Comparison of ENCODE assay signal across 22 cellular contexts in genomic region chr22:24518774-24519485, GRCh38. TPM values are rescaled to one million over a fixed set of nuclear protein-coding genes. Genes with fewer than 3 reads are reported as not detected.
A peak's percentile ranks its signal among the peaks of the same experiment; 100 is the strongest.
DNase-seq lines count a peak whose midpoint lies in the region; ATAC-seq and TF ChIP-seq lines count a peak whose summit lies in the region.
"Had no signal": no experiment of that assay in that cellular context is flagged by ENCODE, and none has a peak within 500 bp of the region (broad histone marks: within the 10 kb centered on the region; RNA-seq: fewer than 3 reads in every experiment).

No MANE protein-coding gene starts in this region.

- no peaks in the 10 kb centered on the region for H3K9me1 ChIP-seq in IMR-90 (ENCODE audit: insufficient read depth, low read length)

- no peak overlapping the region for H2AFZ ChIP-seq in IMR-90 (replicated peaks; ENCODE audit: low read length, poor library complexity)
- no peak overlapping the region for H2AFZ ChIP-seq in MM.1S (ENCODE audit: low read length)
- H2AFZ ChIP-seq: GM23248, PC-9 had no signal

- H3K56ac ChIP-seq in IMR-90 (ENCODE audit: extremely low read depth, insufficient read depth, low read length): no peak overlapping the region

- CTCF ChIA-PET in IMR-90 (lab: Yijun Ruan, JAX): no interaction called here

- H4K20me1 ChIP-seq in IMR-90 (ENCODE audit: insufficient read depth, low read length) (no peaks in the 10 kb centered on the region), MM.1S (ENCODE audit: insufficient read depth, low read length) (no peaks in the 10 kb centered on the region)

- no peak overlapping the region for H4K91ac ChIP-seq in IMR-90 (ENCODE audit: insufficient read depth, low read depth, low read length)

- H3K9ac ChIP-seq in IMR-90 (ENCODE audit: low read depth, low read length) (no peak overlapping the region), MM.1S (ENCODE audit: low read length) (no peak overlapping the region)
- H3K9ac ChIP-seq: GM23248 had no signal

- no peaks in the 10 kb centered on the region for H3K36me3 Mint-ChIP-seq in stimulated activated naive B cell treated with anti-CD40 and anti-IgM and Interleukin-4, amounts not matched to agents 10 μg/mL and 1 μg/mL and 100 μg/mL, for 72 hours
- H3K36me3 Mint-ChIP-seq in immature natural killer cell: no peaks in the 10 kb centered on the region
- H3K36me3 Mint-ChIP-seq: CD8-positive, alpha-beta T cell had no signal

- H3K4ac ChIP-seq in IMR-90 (ENCODE audit: low read depth, low read length): no peak overlapping the region

- H3K9me3 ChIP-seq in left ventricle myocardium inferior (replicated peaks) (no peaks in the 10 kb centered on the region), right cardiac atrium (ENCODE audit: control insufficient read depth, low read length) (no peaks in the 10 kb centered on the region), IMR-90 (ENCODE audit: control insufficient read depth, insufficient read depth, low read length) (no peaks in the 10 kb centered on the region), MM.1S (replicated peaks; ENCODE audit: insufficient read depth, low read length) (no peaks in the 10 kb centered on the region)
- H3K9me3 ChIP-seq: Caco-2 had no signal

- H3K27me3 ChIP-seq in left ventricle myocardium inferior (ENCODE audit: low read depth) (no peaks in the 10 kb centered on the region), right cardiac atrium (ENCODE audit: control insufficient read depth, insufficient read depth) (no peaks in the 10 kb centered on the region), IMR-90 (ENCODE audit: control insufficient read depth, insufficient read depth, low read length) (peaks cover 6% of the 10 kb centered on the region), MM.1S (replicated peaks; ENCODE audit: insufficient read depth, low read length) (no peaks in the 10 kb centered on the region)

- DNase-seq in left ventricle myocardium inferior (no peak), right cardiac atrium (no peak), IMR-90 (no peak), head of caudate nucleus (peak in 35 of 42 donors; percentile 23 to 85 (median 50)), MM.1S (no peak), immature natural killer cell (no peak)
- DNase-seq in stimulated activated naive B cell treated with anti-CD40 and anti-IgM and Interleukin-4, amounts not matched to agents 10 μg/mL and 1 μg/mL and 100 μg/mL, for 72 hours: no peak
- DNase-seq in activated T-cell treated with anti-CD3 and anti-CD28 coated beads, Interleukin-2, amount 50 U/mL, for 48 hours: no peak
- DNase-seq: Caco-2; CD8-positive, alpha-beta T cell; GM23248; H7; KBM-7; NCI-H2029; NCI-H446 treated with DMSO at 0.1 percent for 48 hours; NCI-H526; PC-9; SHP77 had no signal

- H3K4me3 Mint-ChIP-seq in stimulated activated naive B cell treated with anti-CD40 and anti-IgM and Interleukin-4, amounts not matched to agents 10 μg/mL and 1 μg/mL and 100 μg/mL, for 72 hours: no peak overlapping the region
- H3K4me3 Mint-ChIP-seq in immature natural killer cell: no peak overlapping the region
- H3K4me3 Mint-ChIP-seq: CD8-positive, alpha-beta T cell had no signal

- no peak overlapping the region for H2BK15ac ChIP-seq in IMR-90 (ENCODE audit: low read depth, low read length)

- H3K14ac ChIP-seq in IMR-90 (replicated peaks; ENCODE audit: low read depth, low read length): no peak overlapping the region

- dilution Hi-C loops in IMR-90 (cut with HindIII; ENCODE audit: low sequenced_read_pairs, unreplicated experiment): no loop called here

- peak overlapping the region; percentile 40 for H3K27ac ChIP-seq in left ventricle myocardium inferior (replicated peaks)
- H3K27ac ChIP-seq in right cardiac atrium (ENCODE audit: low read length): no peak overlapping the region
- H3K27ac ChIP-seq in IMR-90 (ENCODE audit: insufficient read depth, low read length): no peak overlapping the region
- H3K27ac ChIP-seq in MM.1S (ENCODE audit: low read length): no peak overlapping the region
- H3K27ac ChIP-seq: C4-2B, GM23248, PC-9 had no signal

- no peak overlapping the region for H2AK5ac ChIP-seq in IMR-90 (ENCODE audit: low read depth, low read length)

- WGBS in right cardiac atrium: 69% methylated on average over 9 of the region's 9 CpGs
- no CpG with 5 or more reads among the region's 9 CpGs for WGBS in IMR-90 (ENCODE audit: extremely low coverage in 2 of 2, insufficient read length in 1 of 2), 2 experiments

- ATAC-seq in right cardiac atrium (no peak), IMR-90 (ENCODE audit: low read depth) (no peak)
- ATAC-seq in stimulated activated naive B cell treated with anti-CD40 and anti-IgM and Interleukin-4, amounts not matched to agents 10 μg/mL and 1 μg/mL and 100 μg/mL, for 72 hours (replicated peaks): no peak
- ATAC-seq: CD8-positive, alpha-beta T cell had no signal

- no peak overlapping the region for H4K8ac ChIP-seq in IMR-90 (ENCODE audit: low read depth in 2 of 2, low read length in 2 of 2)

- BruUV-seq in IMR-90 (replicated peaks; lab: Mats Ljungman, UMichigan): no TSS peak

- H3K27ac Mint-ChIP-seq in stimulated activated naive B cell treated with anti-CD40 and anti-IgM and Interleukin-4, amounts not matched to agents 10 μg/mL and 1 μg/mL and 100 μg/mL, for 72 hours: peak overlapping the region; percentile 14
- H3K27ac Mint-ChIP-seq in immature natural killer cell: no peak overlapping the region
- H3K27ac Mint-ChIP-seq: CD8-positive, alpha-beta T cell had no signal

- no peaks in the 10 kb centered on the region for H3K27me3 Mint-ChIP-seq in stimulated activated naive B cell treated with anti-CD40 and anti-IgM and Interleukin-4, amounts not matched to agents 10 μg/mL and 1 μg/mL and 100 μg/mL, for 72 hours
- H3K27me3 Mint-ChIP-seq in immature natural killer cell (ENCODE audit: low read depth in 3 of 3): peaks cover 0 to 3% (median 2%) of the 10 kb centered on the region in 3 donors

- H2BK5ac ChIP-seq in IMR-90 (ENCODE audit: low read depth, low read length, poor library complexity, severe bottlenecking): no peak overlapping the region

- H3K18ac ChIP-seq in IMR-90 (ENCODE audit: low read depth, low read length): no peak overlapping the region

- no peaks in the 10 kb centered on the region for H3K79me2 ChIP-seq in MM.1S (ENCODE audit: low read length)

- no peak for TF ChIP-seq POLR2A in IMR-90 (IDR thresholded peaks at IDR 0.05; ENCODE audit: low read depth, low read length)

- H3K4me1 Mint-ChIP-seq in stimulated activated naive B cell treated with anti-CD40 and anti-IgM and Interleukin-4, amounts not matched to agents 10 μg/mL and 1 μg/mL and 100 μg/mL, for 72 hours: peaks cover 26 to 54% of the 10 kb centered on the region in 2 donors
- H3K4me1 Mint-ChIP-seq in immature natural killer cell: no peaks in the 10 kb centered on the region

- no peak overlapping the region for H2BK20ac ChIP-seq in IMR-90 (ENCODE audit: low read depth, low read length)

- no peaks in the 10 kb centered on the region for H3F3A ChIP-seq in MM.1S (ENCODE audit: insufficient read depth, low read length)

- no peaks in the 10 kb centered on the region for H3K9me2 ChIP-seq in MM.1S (replicated peaks; ENCODE audit: insufficient read depth, low read length)

- TF ChIP-seq CTCF in left ventricle myocardium inferior (IDR thresholded peaks at IDR 0.05; ENCODE audit: borderline replicate concordance): no peak
- TF ChIP-seq CTCF in IMR-90 (conservative IDR thresholded peaks at IDR 0.05; ENCODE audit: low read depth, low read length): no peak
- TF ChIP-seq CTCF in MM.1S (IDR thresholded peaks at IDR 0.05; ENCODE audit: low read length): no peak

- peak overlapping the region; percentile 9 for H2AK9ac ChIP-seq in IMR-90 (replicated peaks; ENCODE audit: low read depth, low read length, poor library complexity)

- H2BK120ac ChIP-seq in IMR-90 (ENCODE audit: low read depth, low read length): no peak overlapping the region

- H3K9me3 Mint-ChIP-seq in stimulated activated naive B cell treated with anti-CD40 and anti-IgM and Interleukin-4, amounts not matched to agents 10 μg/mL and 1 μg/mL and 100 μg/mL, for 72 hours: no peaks in the 10 kb centered on the region
- H3K9me3 Mint-ChIP-seq in immature natural killer cell: no peaks in the 10 kb centered on the region
- H3K9me3 Mint-ChIP-seq: CD8-positive, alpha-beta T cell had no signal

- POLR2A ChIA-PET in IMR-90 (lab: Charles Lee; ENCODE audit: unreplicated experiment): no interaction called here

- H3K4me3 ChIP-seq in left ventricle myocardium inferior (no peak overlapping the region), right cardiac atrium (ENCODE audit: low read length) (no peak overlapping the region), IMR-90 (ENCODE audit: insufficient read depth, low read depth, low read length) (no peak overlapping the region), MM.1S (ENCODE audit: low read length) (no peak overlapping the region)
- H3K4me3 ChIP-seq: GM23248, PC-9 had no signal

- no peaks in the 10 kb centered on the region for H3K36me3 ChIP-seq in left ventricle myocardium inferior
- H3K36me3 ChIP-seq in IMR-90 (ENCODE audit: control insufficient read depth, insufficient read depth, low read length): no peaks in the 10 kb centered on the region
- H3K36me3 ChIP-seq in MM.1S (replicated peaks; ENCODE audit: insufficient read depth, low read length): no peaks in the 10 kb centered on the region

- no peak for TF ChIP-seq RAD21 in IMR-90 (IDR thresholded peaks at IDR 0.05; ENCODE audit: low read length)

- no peaks in the 10 kb centered on the region for H3K79me1 ChIP-seq in IMR-90 (ENCODE audit: low read depth in 1 of 2, low read length in 2 of 2)

- intact Hi-C loops in left ventricle myocardium inferior (cut with micrococcal nuclease) (no loop called here), right cardiac atrium (cut with DNase I) (loop anchor here in 3 of 4 donors (5.0 to 10.0 kb wide), 3 partner anchors 92 to 97 kb away; partner anchors contain the start of gene ADORA2A (in 2 of the 3)), IMR-90 (cut with micrococcal nuclease) (no loop called here), head of caudate nucleus (cut with DNase I) (no loop called here)

- H4K5ac ChIP-seq in IMR-90 (ENCODE audit: low read depth, low read length): no peak overlapping the region

- in situ Hi-C loops in IMR-90 (cut with MboI; ENCODE audit: low sequenced_read_pairs): no loop called here

- H3K4me1 ChIP-seq in left ventricle myocardium inferior: peaks cover 7% of the 10 kb centered on the region
- H3K4me1 ChIP-seq in right cardiac atrium (ENCODE audit: control insufficient read depth, insufficient read depth, low read length): peaks cover 2% of the 10 kb centered on the region
- H3K4me1 ChIP-seq in IMR-90 (ENCODE audit: control insufficient read depth, insufficient read depth, low read length): peaks cover 2% of the 10 kb centered on the region
- H3K4me1 ChIP-seq in MM.1S (ENCODE audit: low read length): no peaks in the 10 kb centered on the region

- H3K23ac ChIP-seq in IMR-90 (ENCODE audit: low read depth, low read length): no peak overlapping the region

- H3K4me2 ChIP-seq in IMR-90 (ENCODE audit: low read depth, low read length) (no peak overlapping the region), MM.1S (ENCODE audit: low read depth, low read length) (no peak overlapping the region)
- H3K4me2 ChIP-seq: PC-9 had no signal

RNA-seq across cellular contexts. Expression of gene UPB1, which starts 23.8 kb away (rescaled TPM):
- total RNA-seq in left ventricle myocardium inferior (1.1 TPM), right cardiac atrium (1 to 10 TPM; 1.8 to 6.6 (median 2.9) TPM), IMR-90 (2012; rRNA removed) (under 0.01 TPM in 2 replicates)
- polyA plus RNA-seq in right cardiac atrium (2.7 TPM), IMR-90 (2012; rRNA removed) (0.02 and 0.03 TPM in 2 replicates), immature natural killer cell (not detected)
- 0.04 TPM in 1 of 2 replicates, not detected in the other for polyA plus RNA-seq in IMR-90 (2012; cell fraction: cytosol; rRNA removed)
- 0.34 and 0.37 TPM in 2 replicates for polyA plus RNA-seq in IMR-90 (2012; cell fraction: nucleus; rRNA removed; ENCODE audit: low replicate concordance)
- total RNA-seq: GM23248, H7, HT1080, SK-MEL-5 had no signal
- polyA plus RNA-seq: AG04450, GM23248 had no signal

RNA-seq across cellular contexts. Expression of gene GUCD1, which starts 36.0 kb away (rescaled TPM):
- total RNA-seq in left ventricle myocardium inferior (203 TPM), right cardiac atrium (100 to 1,000 TPM; 124 to 144 (median 135) TPM), IMR-90 (2012; rRNA removed) (115 and 143 TPM in 2 replicates)
- polyA plus RNA-seq in right cardiac atrium (161 TPM), IMR-90 (2012; rRNA removed) (97.6 and 114 TPM in 2 replicates), immature natural killer cell (10 to 100 TPM; 41.1 to 65.1 (median 64.1) TPM)
- polyA plus RNA-seq in IMR-90 (2012; cell fraction: cytosol; rRNA removed): 84.8 and 104 TPM in 2 replicates
- 45.4 and 104 TPM in 2 replicates for polyA plus RNA-seq in IMR-90 (2012; cell fraction: nucleus; rRNA removed; ENCODE audit: low replicate concordance)

RNA-seq across cellular contexts. Expression of gene SNRPD3, which starts 36.9 kb away (rescaled TPM):
- total RNA-seq in left ventricle myocardium inferior (69.9 TPM), right cardiac atrium (10 to 100 TPM; 63.4 to 73.4 (median 67.7) TPM), IMR-90 (2012; rRNA removed) (158 and 177 TPM in 2 replicates)
- polyA plus RNA-seq in right cardiac atrium (109 TPM), IMR-90 (2012; rRNA removed) (222 and 283 TPM in 2 replicates), immature natural killer cell (100 to 1,000 TPM in 2 of 3 donors, 10 to 100 TPM in 1; 56.6 to 116 (median 113) TPM)
- 148 and 255 TPM in 2 replicates for polyA plus RNA-seq in IMR-90 (2012; cell fraction: cytosol; rRNA removed)
- polyA plus RNA-seq in IMR-90 (2012; cell fraction: nucleus; rRNA removed; ENCODE audit: low replicate concordance): 57.9 and 153 TPM in 2 replicates

Comparison
In these comparisons a context has a peak if more than half of its experiments do, and no peak if none do; other contexts are left out.
1. intact Hi-C loops: an anchor here in right cardiac atrium (5.0 to 10.0 kb wide); none called in left ventricle myocardium inferior, IMR-90 and head of caudate nucleus.
2. DNase-seq: peak in head of caudate nucleus (35 of 42); none in left ventricle myocardium inferior (single experiment), right cardiac atrium (0 of 3), IMR-90 (single experiment), stimulated activated naive B cell treated with anti-CD40 and anti-IgM and Interleukin-4, amounts not matched to agents 10 μg/mL and 1 μg/mL and 100 μg/mL, for 72 hours (single experiment), MM.1S (single experiment), immature natural killer cell (0 of 3) and activated T-cell treated with anti-CD3 and anti-CD28 coated beads, Interleukin-2, amount 50 U/mL, for 48 hours (0 of 2).